In the genomic region with DNA sequence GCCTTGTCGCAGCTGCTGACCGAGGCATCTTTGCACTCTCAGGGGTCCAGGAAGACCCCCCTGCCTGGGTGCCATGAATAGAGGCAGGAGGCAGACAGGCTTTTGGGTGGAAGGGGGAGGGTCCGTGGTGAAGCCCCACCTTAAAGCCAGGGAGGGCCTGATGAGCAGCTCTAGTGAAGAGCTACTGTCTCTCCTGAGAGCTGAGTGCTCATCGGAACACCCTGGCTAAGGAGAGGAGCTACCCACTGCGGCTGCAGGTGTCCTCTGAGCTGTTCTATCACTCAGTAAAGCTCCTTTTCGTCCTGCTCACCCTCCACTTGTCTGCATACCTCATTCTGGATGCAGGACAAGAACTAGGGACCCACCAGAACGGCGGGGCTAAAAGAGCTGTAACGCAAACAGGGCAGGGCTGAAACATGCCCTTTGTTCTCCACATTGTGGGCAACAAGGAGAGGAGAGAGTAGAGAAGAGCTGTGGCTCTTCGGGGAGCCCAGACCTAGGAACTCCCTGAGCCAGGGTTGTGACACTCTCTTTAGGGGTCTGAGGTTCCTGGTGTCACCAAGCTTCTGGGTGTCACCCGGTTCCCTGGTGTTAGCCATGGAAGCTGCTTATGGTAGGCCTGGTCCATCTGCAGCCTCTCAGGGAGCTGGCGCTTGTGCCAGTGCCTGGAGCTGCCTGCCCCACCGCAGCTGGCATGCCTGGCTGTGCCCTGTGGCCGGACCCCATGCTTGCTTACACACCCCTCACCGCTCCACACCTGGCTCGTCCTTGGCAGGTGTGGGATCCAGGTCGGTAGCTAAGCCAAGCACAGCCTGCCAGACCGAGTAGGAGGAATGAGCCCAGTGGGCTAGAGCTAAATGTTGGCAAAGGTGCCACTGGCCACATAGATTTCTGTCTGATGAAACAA, we compare ENCODE assay signal across 20 cellular contexts. TPM values are rescaled to one million over a fixed set of nuclear protein-coding genes. Genes with fewer than 3 reads are reported as not detected.
DNase-seq lines count a peak whose midpoint lies in the region; ATAC-seq, FAIRE-seq and TF ChIP-seq lines count a peak whose summit lies in the region.
"Had no signal": no experiment of that assay in that cellular context is flagged by ENCODE, and none has a peak within 500 bp of the region (broad histone marks: within the 10 kb centered on the region; RNA-seq: fewer than 3 reads in every experiment).

No MANE protein-coding gene starts in this region.

- TF ChIP-seq CTCF in H1 (IDR thresholded peaks at IDR 0.05; ENCODE audit: control extremely low read depth in 1 of 3, insufficient read depth in 1 of 3, low read depth in 1 of 3, low read length in 3 of 3): no peak
- no peak for TF ChIP-seq CTCF in parathyroid adenoma (IDR thresholded peaks at IDR 0.05)
- no peak for TF ChIP-seq CTCF in colonic mucosa (IDR thresholded peaks at IDR 0.05)

- H3K79me2 ChIP-seq in H1 (ENCODE audit: control insufficient read depth in 1 of 2, insufficient read depth in 2 of 2, low read length in 2 of 2) (no peaks in the 10 kb centered on the region), parathyroid adenoma (no peaks in the 10 kb centered on the region)

- no peak overlapping the region for H2BK5ac ChIP-seq in H1 (ENCODE audit: low read depth, low read length)

- CTCF ChIA-PET in H1 (lab: Charles Lee; ENCODE audit: partially characterized antibody): interaction anchor here (0.7 kb wide), 1 partner anchor 15 kb away, joined by 3 read pairs; no protein-coding TSS in a partner anchor

- no peaks in the 10 kb centered on the region for H3K79me1 ChIP-seq in H1 (ENCODE audit: low read depth, low read length)

- H3K27ac ChIP-seq in H1 (ENCODE audit: low read depth, low read length) (no peak overlapping the region), parathyroid adenoma (no peak overlapping the region), colonic mucosa (no peak overlapping the region)
- H3K27ac ChIP-seq: left lung, ovary, spleen, transverse colon had no signal

- H3K27me3 Mint-ChIP-seq in stimulated activated naive CD8-positive, alpha-beta T cell treated with anti-CD3 and anti-CD28 coated beads, Interleukin-15, amount 100 ng/mL, for 72 hours: peaks cover 8% of the 10 kb centered on the region

- no peak overlapping the region for H3K18ac ChIP-seq in H1 (ENCODE audit: extremely low read depth, low read length)

- H3K4me3 ChIP-seq in H1 (ENCODE audit: extremely low read depth in 1 of 4, insufficient read depth in 2 of 4, low read depth in 3 of 4, low read length in 4 of 4) (no peak overlapping the region), parathyroid adenoma (ENCODE audit: low read depth, low read length) (no peak overlapping the region), colonic mucosa (no peak overlapping the region)
- H3K4me3 ChIP-seq: left lung, ovary, spleen, transverse colon had no signal

- TF ChIP-seq EP300 in H1 (IDR thresholded peaks at IDR 0.05; ENCODE audit: borderline replicate concordance in 1 of 2, low read depth in 2 of 2, low read length in 2 of 2): no peak

- H3K4me2 ChIP-seq in H1 (ENCODE audit: insufficient read depth in 1 of 2, low read depth in 2 of 2, low read length in 2 of 2) (no peak overlapping the region), parathyroid adenoma (ENCODE audit: low read length) (no peak overlapping the region)

- no peak for TF ChIP-seq POLR2A in H1 (IDR thresholded peaks at IDR 0.05; ENCODE audit: control extremely low read depth in 1 of 2, low read depth in 2 of 2, low read length in 2 of 2)

- no peak overlapping the region for H4K5ac ChIP-seq in H1 (ENCODE audit: insufficient read length, low read depth, low read length)

- H2AFZ ChIP-seq in H1 (ENCODE audit: low read length) (peak overlapping the region; percentile 87), parathyroid adenoma (peak overlapping the region; percentile 72)

- DNase-seq in stimulated activated naive CD8-positive, alpha-beta T cell treated with anti-CD3 and anti-CD28 coated beads, Interleukin-15, amount 100 ng/mL, for 72 hours: no peak
- no peak for DNase-seq in stimulated activated naive CD8-positive, alpha-beta T cell treated with anti-CD3 and anti-CD28 coated beads, Interleukin-15, Interleukin-2, amounts not matched to agents 100 U/mL and 50 U/mL, for 24 hours
- no peak for DNase-seq in H1 (ENCODE audit: low read depth in 1 of 2, low spot score in 2 of 2)
- no peak for DNase-seq in colonic mucosa
- no peak for DNase-seq in activated CD4-positive, alpha-beta T cell treated with anti-CD3 and anti-CD28 coated beads for 48 hours
- DNase-seq in posterior vena cava (ENCODE audit: low spot score): no peak
- DNase-seq: activated CD4-positive, alpha-beta T cell treated with anti-CD3 and anti-CD28 coated beads, Interleukin-2, amount 50 U/mL, for 1 hour; activated naive CD4-positive, alpha-beta T cell treated with anti-CD3 and anti-CD28 coated beads, Interleukin-2, amount 50 U/mL, for 16 hours; DMS 273 treated with DMSO at 0.1 percent for 48 hours; GDM1; NCI-H1417 treated with DMSO at 0.1 percent for 48 hours; NCI-H2227 treated with DMSO at 0.1 percent for 48 hours; NK-92 treated with Interleukin-12 subunit alpha and Interleukin-12 subunit beta, amount 100 ng/mL, for 24 hours; SW 1271; transverse colon had no signal

- H2BK15ac ChIP-seq in H1 (ENCODE audit: low read length): no peak overlapping the region

- H3K9me3 ChIP-seq in H1 (ENCODE audit: insufficient read depth in 2 of 2, low read depth in 1 of 2, low read length in 1 of 2): no peaks in the 10 kb centered on the region; a peak in 1 of 4 replicates
- no peaks in the 10 kb centered on the region for H3K9me3 ChIP-seq in parathyroid adenoma (ENCODE audit: control insufficient read depth, low read length)
- H3K9me3 ChIP-seq in colonic mucosa: no peaks in the 10 kb centered on the region
- H3K9me3 ChIP-seq: left lung, ovary, spleen, transverse colon had no signal

- H3K4me1 ChIP-seq in H1 (replicated peaks in 1 of 4; ENCODE audit: control insufficient read depth in 3 of 4, insufficient read depth in 4 of 4, low read length in 3 of 4) (no peaks in the 10 kb centered on the region), parathyroid adenoma (no peaks in the 10 kb centered on the region), colonic mucosa (no peaks in the 10 kb centered on the region)
- H3K4me1 ChIP-seq: left lung, spleen, transverse colon had no signal

- H3K56ac ChIP-seq in H1 (replicated peaks; ENCODE audit: insufficient read length, low read depth, low read length): no peak overlapping the region

- no peaks in the 10 kb centered on the region for H3K4me1 Mint-ChIP-seq in stimulated activated naive CD8-positive, alpha-beta T cell treated with anti-CD3 and anti-CD28 coated beads, Interleukin-15, amount 100 ng/mL, for 72 hours

- H2BK12ac ChIP-seq in H1 (ENCODE audit: low read depth, low read length): no peak overlapping the region

- POLR2A ChIA-PET in H1 (lab: Charles Lee; ENCODE audit: partially characterized antibody): interaction anchor here (1.0 to 2.0 kb wide), 4 partner anchors 10 to 348 kb away, joined by 3 to 6 read pairs (median 4); a partner anchor contains a TSS

- ATAC-seq in stimulated activated naive CD8-positive, alpha-beta T cell treated with anti-CD3 and anti-CD28 coated beads, Interleukin-15, amount 100 ng/mL, for 72 hours: peak; percentile 50
- ATAC-seq in stimulated activated naive CD8-positive, alpha-beta T cell treated with anti-CD3 and anti-CD28 coated beads, Interleukin-15, Interleukin-2, amounts not matched to agents 100 U/mL and 50 U/mL, for 24 hours: no peak
- no peak for ATAC-seq in HG02610 (IDR thresholded peaks at IDR 0.05; ENCODE audit: unreplicated experiment)

- no peak overlapping the region for H2AK5ac ChIP-seq in H1 (ENCODE audit: low read depth, low read length)

- no peak for TF ChIP-seq RAD21 in H1 (IDR thresholded peaks at IDR 0.05 in 1 of 2, conservative IDR thresholded peaks at IDR 0.05 in 1 of 2; ENCODE audit: low read depth in 2 of 2, low read length in 2 of 2)

- no peaks in the 10 kb centered on the region for H3K27me3 ChIP-seq in H1 (replicated peaks in 1 of 4; ENCODE audit: control insufficient read depth in 3 of 4, extremely low read depth in 1 of 4, insufficient read depth in 3 of 4, low read length in 3 of 4)
- no peaks in the 10 kb centered on the region for H3K27me3 ChIP-seq in parathyroid adenoma (ENCODE audit: control insufficient read depth, insufficient read depth, low read length)
- no peaks in the 10 kb centered on the region for H3K27me3 ChIP-seq in colonic mucosa
- H3K27me3 ChIP-seq: left lung, ovary, spleen, transverse colon had no signal

- no peaks in the 10 kb centered on the region for H3K9me3 Mint-ChIP-seq in stimulated activated naive CD8-positive, alpha-beta T cell treated with anti-CD3 and anti-CD28 coated beads, Interleukin-15, amount 100 ng/mL, for 72 hours

- no peaks in the 10 kb centered on the region for H3K23me2 ChIP-seq in H1 (ENCODE audit: low read depth, low read length)

- no peak overlapping the region for H3K27ac Mint-ChIP-seq in stimulated activated naive CD8-positive, alpha-beta T cell treated with anti-CD3 and anti-CD28 coated beads, Interleukin-15, amount 100 ng/mL, for 72 hours

- FAIRE-seq in H1 (lab: Jason Lieb, UNC): no peak

- H4K20me1 ChIP-seq in H1 (replicated peaks in 1 of 2; ENCODE audit: control insufficient read depth in 1 of 2, insufficient read depth in 2 of 2, low read length in 2 of 2): no peaks in the 10 kb centered on the region

- no peak overlapping the region for H3K4ac ChIP-seq in H1 (replicated peaks; ENCODE audit: insufficient read length, low read depth, low read length)

- H3K14ac ChIP-seq in H1 (ENCODE audit: insufficient read length): no peak overlapping the region

- H3K36me3 ChIP-seq in H1 (ENCODE audit: control insufficient read depth in 2 of 4, insufficient read depth in 4 of 4, low read length in 3 of 4): no peaks in the 10 kb centered on the region
- H3K36me3 ChIP-seq in parathyroid adenoma (ENCODE audit: control insufficient read depth, insufficient read depth, low read length): no peaks in the 10 kb centered on the region
- H3K36me3 ChIP-seq in colonic mucosa: no peaks in the 10 kb centered on the region
- H3K36me3 ChIP-seq: left lung, ovary, spleen, transverse colon had no signal

- H2BK120ac ChIP-seq in H1 (replicated peaks; ENCODE audit: low read depth, low read length): no peak overlapping the region

- H2BK20ac ChIP-seq in H1 (ENCODE audit: low read length): no peak overlapping the region

- no peak overlapping the region for H3K23ac ChIP-seq in H1 (ENCODE audit: insufficient read length)

- H3K4me3 Mint-ChIP-seq in stimulated activated naive CD8-positive, alpha-beta T cell treated with anti-CD3 and anti-CD28 coated beads, Interleukin-15, amount 100 ng/mL, for 72 hours: peak overlapping the region in 1 of 2 donors; percentile 26

- intact Hi-C loops in colonic mucosa (cut with DNase I) (no loop called here), posterior vena cava (cut with DNase I) (no loop called here)

- 90% methylated on average over 18 of the region's 18 CpGs; no CpG with 5 or more reads in 1 of the 2 experiments for WGBS in H1 (ENCODE audit: extremely low coverage in 1 of 2, insufficient coverage in 1 of 2, insufficient read length in 1 of 2, insufficient replicate concordance in 2 of 2, low coverage in 1 of 2, low lambda C conversion rate in 2 of 2, missing lambda C conversion rate in 1 of 2), 2 experiments

- H4K91ac ChIP-seq in H1 (replicated peaks; ENCODE audit: insufficient read length, low read length): no peak overlapping the region

- 0 out of 2 replicates have a peak overlapping the region, but pooled peaks have one; percentile 25 for H4K8ac ChIP-seq in H1 (ENCODE audit: extremely low read depth, insufficient read depth, low read length)

- H3K9ac ChIP-seq in H1 (replicated peaks in 1 of 4; ENCODE audit: extremely low read depth in 1 of 4, low read depth in 3 of 4, low read length in 3 of 4) (no peak overlapping the region), parathyroid adenoma (no peak overlapping the region), colonic mucosa (ENCODE audit: low read depth in 2 of 2, low read length in 2 of 2) (no peak overlapping the region)

RNA-seq across cellular contexts. Expression of a gene that starts 26.2 kb away (rescaled TPM):
- 81.9 and 84.2 TPM in 2 replicates for total RNA-seq in H1 (2021; fragmentation: NEBNext Ultra II Directional; extraction: Animal tissue kit (Norgen Biotek cat#: 25700))
- 92.0 and 98.4 TPM in 2 replicates for polyA plus RNA-seq in H1 (2011; rRNA removed)
- 78.4 TPM for polyA plus RNA-seq in H1 (2011; cell fraction: cytosol; rRNA removed)
- 84.6 TPM for polyA plus RNA-seq in H1 (2011; cell fraction: nucleus; rRNA removed)
- 54.2 to 64.8 TPM (median 58.9 TPM) in 4 replicates for polyA plus RNA-seq in H1 (2012, experiment 1 of 2)
- 42.2 TPM for polyA plus RNA-seq in H1 (2012, experiment 2 of 2)
- 78.1 TPM for polyA plus RNA-seq in H1 (2013, experiment 1 of 2)
- 78.2 TPM for polyA plus RNA-seq in H1 (2013, experiment 2 of 2)
- polyA minus RNA-seq in H1 (2011; rRNA and poly(A)+ RNA removed): 55.6 and 58.6 TPM in 2 replicates
- polyA minus RNA-seq in H1 (2011; cell fraction: cytosol; rRNA and poly(A)+ RNA removed): 33.2 TPM
- polyA minus RNA-seq in H1 (2011; cell fraction: nucleus; rRNA and poly(A)+ RNA removed): 56.0 TPM
- total RNA-seq in colonic mucosa: 100 to 1,000 TPM; 116 to 123 TPM
- 10 to 100 TPM; 67.7 to 69.0 TPM for total RNA-seq in posterior vena cava
